ENCODE assay signal across 17 cellular contexts in genomic region chr11:47325271-47326041, GRCh38. TPM values are rescaled to one million over a fixed set of nuclear protein-coding genes. Genes with fewer than 3 reads are reported as not detected.
DNase-seq lines count a peak whose midpoint lies in the region; ATAC-seq and TF ChIP-seq lines count a peak whose summit lies in the region.
"Had no signal": no experiment of that assay in that cellular context is flagged by ENCODE, and none has a peak within 500 bp of the region (broad histone marks: within the 10 kb centered on the region; RNA-seq: fewer than 3 reads in every experiment).

No MANE protein-coding gene starts in this region.

- H3K4me3 Mint-ChIP-seq in Caco-2 (ENCODE audit: unreplicated experiment) = no peak overlapping the region
- H3K4me3 Mint-ChIP-seq: neural crest cell had no signal

- intact Hi-C loops in Caco-2 (cut with micrococcal nuclease; ENCODE audit: unreplicated experiment) (no loop called here), adrenal gland (cut with DNase I) (no loop called here), mucosa of descending colon (cut with DNase I, micrococcal nuclease) (no loop called here)

- no peak for ATAC-seq in mucosa of descending colon
- ATAC-seq in GM21381 (IDR thresholded peaks at IDR 0.05; ENCODE audit: unreplicated experiment) = no peak
- ATAC-seq: Panc1, upper lobe of right lung had no signal

- no peaks in the 10 kb centered on the region for H3K9me3 ChIP-seq in Caco-2
- H3K9me3 ChIP-seq in adrenal gland (replicated peaks in 1 of 3) = no peaks in the 10 kb centered on the region
- no peaks in the 10 kb centered on the region for H3K9me3 ChIP-seq in mucosa of descending colon
- H3K9me3 ChIP-seq: upper lobe of right lung had no signal

- H3K36me3 Mint-ChIP-seq in Caco-2 (ENCODE audit: insufficient read depth, unreplicated experiment) = peaks cover 36% of the 10 kb centered on the region

- CTCF ChIA-PET in Caco-2 (lab: Charles Lee) = no interaction called here

- WGBS in adrenal gland, 4 donors = 61 to 87% (median 67%) methylated on average over 12 to 15 of the region's 15 CpGs

- H3K36me3 ChIP-seq in Caco-2 (ENCODE audit: control insufficient read depth, insufficient read depth, low read length) (peaks cover 6% of the 10 kb centered on the region), adrenal gland (replicated peaks in 1 of 2) (peaks cover 0 to 2% of the 10 kb centered on the region in 2 donors), mucosa of descending colon (ENCODE audit: low read depth) (peaks cover 4% of the 10 kb centered on the region)

- H3K4me1 Mint-ChIP-seq in Caco-2 (ENCODE audit: low read depth, unreplicated experiment) = no peaks in the 10 kb centered on the region
- H3K4me1 Mint-ChIP-seq: neural crest cell had no signal

- peak overlapping the region; percentile 2 for H3K27ac Mint-ChIP-seq in Caco-2 (ENCODE audit: unreplicated experiment)

- no peak for TF ChIP-seq CTCF in Caco-2 (IDR thresholded peaks at IDR 0.05; ENCODE audit: insufficient read depth in 1 of 2, low read depth in 1 of 2, low read length in 1 of 2, severe bottlenecking in 1 of 2, unreplicated experiment in 1 of 2)
- no peak for TF ChIP-seq CTCF in adrenal gland (IDR thresholded peaks at IDR 0.05)
- TF ChIP-seq CTCF in mucosa of descending colon (IDR thresholded peaks at IDR 0.05) = no peak

- H3K27me3 ChIP-seq in Caco-2 (replicated peaks; ENCODE audit: control insufficient read depth, insufficient read depth, low read length) (no peaks in the 10 kb centered on the region), adrenal gland (no peaks in the 10 kb centered on the region)
- H3K27me3 ChIP-seq: upper lobe of right lung had no signal

- no peaks in the 10 kb centered on the region for H3K9me3 Mint-ChIP-seq in Caco-2 (ENCODE audit: unreplicated experiment)
- H3K9me3 Mint-ChIP-seq: neural crest cell had no signal

- H3K27me3 Mint-ChIP-seq in Caco-2 (ENCODE audit: insufficient read depth, unreplicated experiment) = no peaks in the 10 kb centered on the region

- POLR2A ChIA-PET in Caco-2 (lab: Charles Lee) = no interaction called here

- TF ChIP-seq POLR2A in adrenal gland (IDR thresholded peaks at IDR 0.05) = no peak

- no peak overlapping the region for H3K27ac ChIP-seq in adrenal gland
- H3K27ac ChIP-seq: upper lobe of right lung had no signal

- BruUV-seq in Caco-2 (replicated peaks; lab: Mats Ljungman, UMichigan) = no TSS peak

- no peak for DNase-seq in Caco-2
- DNase-seq in NCI-H1105 (lab: John Stamatoyannopoulos, UW) = peak; percentile 53
- peak in 5 of 7 donors; percentile 38 to 66 (median 49) for DNase-seq in adrenal gland
- peak in 2 of 3 donors; percentile 36 to 48 for DNase-seq in mucosa of descending colon
- DNase-seq in kidney tubule cell (ENCODE audit: low spot score) = no peak
- DNase-seq in foreskin melanocyte = no peak
- DNase-seq: activated CD4-positive, alpha-beta T cell treated with anti-CD3 and anti-CD28 coated beads, Interleukin-2, amount 50 U/mL, for 1 hour; activated gamma-delta T cell; MV-4-11; NCI-H510A; stimulated activated CD4-positive, alpha-beta T cell treated with anti-CD3 and anti-CD28 coated beads, Interleukin-4, amount 100 ng/mL, for 1 hour; T-helper 9 cell; upper lobe of right lung had no signal

- H3K4me3 ChIP-seq in Caco-2 (ENCODE audit: low read depth, low read length) (no peak overlapping the region), adrenal gland (no peak overlapping the region), mucosa of descending colon (no peak overlapping the region)
- H3K4me3 ChIP-seq: upper lobe of right lung had no signal

- H3K4me1 ChIP-seq in Caco-2 (no peaks in the 10 kb centered on the region), adrenal gland (replicated peaks in 1 of 2) (no peaks in the 10 kb centered on the region), mucosa of descending colon (ENCODE audit: low read depth) (no peaks in the 10 kb centered on the region)
- H3K4me1 ChIP-seq: upper lobe of right lung had no signal

RNA-seq across cellular contexts. Expression of gene MYBPC3, which starts 27.0 kb away (rescaled TPM):
- not detected in 2 replicates for total RNA-seq in Caco-2 (2022)
- total RNA-seq in adrenal gland = 1 to 10 TPM in 7 of 8 donors, under 1 TPM in 1; 0.54 to 4.4 (median 1.8) TPM
- 1 to 10 TPM; 1.5 to 5.8 (median 2.9) TPM for polyA plus RNA-seq in adrenal gland
- total RNA-seq in mucosa of descending colon = 1 to 10 TPM in 1 of 3 donors, under 1 TPM in 2; 0.06 to 1.1 (median 0.09) TPM
- total RNA-seq: lower leg skin, neural crest cell had no signal

RNA-seq across cellular contexts. Expression of gene SPI1, which starts 52.9 kb away (rescaled TPM):
- total RNA-seq in Caco-2 (2022) = not detected in 2 replicates
- 10 to 100 TPM; 26.3 to 65.6 (median 42.1) TPM for total RNA-seq in adrenal gland
- 10 to 100 TPM in 2 of 3 donors, 1 to 10 TPM in 1; 7.0 to 79.2 (median 43.0) TPM for polyA plus RNA-seq in adrenal gland
- total RNA-seq in mucosa of descending colon = 10 to 100 TPM in 2 of 3 donors, 1 to 10 TPM in 1; 4.9 to 21.0 (median 20.6) TPM
- total RNA-seq: neural crest cell had no signal

RNA-seq across cellular contexts. Expression of gene MADD, which starts 55.5 kb away (rescaled TPM):
- total RNA-seq in Caco-2 (2022) (63.8 and 65.9 TPM in 2 replicates), adrenal gland (10 to 100 TPM; 38.8 to 83.0 (median 55.5) TPM), mucosa of descending colon (10 to 100 TPM; 45.0 to 69.6 (median 67.3) TPM)
- polyA plus RNA-seq in adrenal gland = 10 to 100 TPM; 33.4 to 48.9 (median 45.9) TPM

Comparison
In these comparisons a context has a peak if more than half of its experiments do, and no peak if none do; other contexts are left out.
1. DNase-seq: peak in NCI-H1105 (single experiment), adrenal gland (5 of 7) and mucosa of descending colon (2 of 3); none in Caco-2 (0 of 2), kidney tubule cell (single experiment) and foreskin melanocyte (single experiment).